35 cellular contexts compared by ENCODE assay signal in genomic region chr2:165083326-165083725, GRCh38.
"Had no signal": no experiment of that assay in that cellular context is flagged by ENCODE, and none has a peak within 500 bp of the region (broad histone marks: within the 10 kb centered on the region; RNA-seq: fewer than 3 reads in every experiment).

No MANE protein-coding gene starts in this region.

- H3K27ac ChIP-seq: KMS-11 had no signal

- H3K4me2 ChIP-seq: KMS-11 had no signal

- H3K4me3 ChIP-seq: MG63 had no signal

- DNase-seq: Karpas-422, Kasumi-1, MG63, MM.1S, MV-4-11, NCI-H1048, NCI-H1092, NCI-H1092 treated with DMSO at 0.1 percent for 48 hours, NCI-H1105, NCI-H1105 treated with DMSO at 0.1 percent for 48 hours, NCI-H1417, NCI-H1417 treated with DMSO at 0.1 percent for 48 hours, NCI-H1436, NCI-H1436 treated with DMSO at 0.1 percent for 48 hours, NCI-H146, NCI-H1694, NCI-H1694 treated with DMSO at 0.1 percent for 48 hours, NCI-H187, NCI-H187 treated with DMSO at 0.1 percent for 48 hours, NCI-H1930, NCI-H2029, NCI-H2029 treated with DMSO at 0.1 percent for 48 hours, NCI-H2081, NCI-H2081 treated with DMSO at 0.1 percent for 48 hours, NCI-H2107, NCI-H2171, NCI-H2171 treated with DMSO at 0.1 percent for 48 hours, NCI-H2227 treated with DMSO at 0.1 percent for 48 hours, NCI-H226, NCI-H345, NCI-H446, NCI-H446 treated with DMSO at 0.1 percent for 48 hours, NCI-H510A, NCI-H510A treated with DMSO at 0.1 percent for 48 hours had no signal

- H3K9ac ChIP-seq: KMS-11 had no signal

- H3K27me3 ChIP-seq: MG63 had no signal
